13 cellular contexts compared by ENCODE assay signal in the genomic region with DNA sequence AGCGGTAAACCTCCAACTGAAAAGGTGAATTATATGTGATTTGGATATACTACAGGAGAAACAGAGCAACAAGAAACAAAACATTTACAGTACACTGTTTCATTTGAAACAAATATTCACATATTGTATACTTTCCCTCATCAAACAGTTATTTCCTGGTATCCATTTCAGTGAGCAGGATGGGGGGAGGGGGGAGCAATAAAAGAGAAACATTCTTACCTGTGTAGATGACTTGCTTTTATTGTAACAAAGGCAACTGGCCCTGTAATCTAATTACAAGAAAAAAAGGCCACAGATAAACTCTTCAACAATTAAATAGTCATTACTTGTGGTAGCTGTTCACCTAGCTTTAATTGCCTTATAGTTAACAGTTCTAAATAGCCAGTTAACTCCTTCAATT. TPM values are rescaled to one million over a fixed set of nuclear protein-coding genes. Genes with fewer than 3 reads are reported as not detected.
DNase-seq lines count a peak whose midpoint lies in the region; ATAC-seq and TF ChIP-seq lines count a peak whose summit lies in the region.
"Had no signal": no experiment of that assay in that cellular context is flagged by ENCODE, and none has a peak within 500 bp of the region (broad histone marks: within the 10 kb centered on the region; RNA-seq: fewer than 3 reads in every experiment).

No MANE protein-coding gene starts in this region.

- H3K27me3 Mint-ChIP-seq in CD4-positive, alpha-beta memory T cell, result no peaks in the 10 kb centered on the region
- H3K27me3 Mint-ChIP-seq in nephron (ENCODE audit: low read depth), result no peaks in the 10 kb centered on the region

- TF ChIP-seq EP300 in sigmoid colon (IDR thresholded peaks at IDR 0.05), result no peak

- H3K4me1 Mint-ChIP-seq in CD4-positive, alpha-beta memory T cell, result peaks cover 23 to 49% (median 35%) of the 10 kb centered on the region in 4 donors
- H3K4me1 Mint-ChIP-seq in nephron, result peaks cover 41% of the 10 kb centered on the region

- WGBS in sigmoid colon, 2 donors, result 32 to 78% methylated on average over 1 of the region's 1 CpG

- H3K4me3 ChIP-seq in CD4-positive, alpha-beta memory T cell (ENCODE audit: low read length in 2 of 2), result no peak overlapping the region
- H3K4me3 ChIP-seq in Jurkat, Clone E6-1 (ENCODE audit: low read length), result no peak overlapping the region
- no peak overlapping the region for H3K4me3 ChIP-seq in sigmoid colon
- H3K4me3 ChIP-seq: left lung had no signal

- peak overlapping the region in 7 of 8 donors; percentile 49 to 90 (median 83) for H3K4me3 Mint-ChIP-seq in CD4-positive, alpha-beta memory T cell
- H3K4me3 Mint-ChIP-seq in nephron, result peak overlapping the region in 1 of 3 experiments; percentile 24

- CTCF ChIA-PET in CD4-positive, alpha-beta memory T cell (lab: Charles Lee; ENCODE audit: partially characterized antibody), result interaction anchor here (1.1 to 18.0 kb wide), 5 partner anchors 20 to 180 kb away, joined by 3 to 299 read pairs (median 4); no protein-coding TSS in a partner anchor

- peaks cover 0 to 19% of the 10 kb centered on the region in 2 donors for H3K36me3 Mint-ChIP-seq in CD4-positive, alpha-beta memory T cell
- peaks cover 11 to 18% of the 10 kb centered on the region in 2 donors for H3K36me3 Mint-ChIP-seq in activated naive CD4-positive, alpha-beta T cell treated with anti-CD3 and anti-CD28 coated beads, Interleukin-2, amount 50 U/mL, for 72 hours
- H3K36me3 Mint-ChIP-seq in nephron (ENCODE audit: low read depth), result peaks cover 6% of the 10 kb centered on the region

- H3K4me1 ChIP-seq in CD4-positive, alpha-beta memory T cell (ENCODE audit: insufficient read depth, low read length), result peaks cover 37% of the 10 kb centered on the region
- peaks cover 0 to 15% (median 10%) of the 10 kb centered on the region in 4 donors for H3K4me1 ChIP-seq in sigmoid colon

- POLR2A ChIA-PET in CD4-positive, alpha-beta memory T cell (lab: Charles Lee; ENCODE audit: partially characterized antibody), result interaction anchor here (1.1 to 6.9 kb wide), 4 partner anchors 14 to 153 kb away, joined by 4 to 97 read pairs (median 6); no protein-coding TSS in a partner anchor

- H3K9me3 ChIP-seq in CD4-positive, alpha-beta memory T cell (ENCODE audit: control insufficient read depth in 1 of 2, low read length in 2 of 2), result no peaks in the 10 kb centered on the region
- no peaks in the 10 kb centered on the region for H3K9me3 ChIP-seq in sigmoid colon
- H3K9me3 ChIP-seq: left lung, SK-N-SH had no signal

- H3K36me3 ChIP-seq in CD4-positive, alpha-beta memory T cell (ENCODE audit: insufficient read depth, low read length), result no peaks in the 10 kb centered on the region
- H3K36me3 ChIP-seq in sigmoid colon, result no peaks in the 10 kb centered on the region
- H3K36me3 ChIP-seq: left lung had no signal

- no peak for ATAC-seq in activated naive CD4-positive, alpha-beta T cell treated with anti-CD3 and anti-CD28 coated beads, Interleukin-2, amount 50 U/mL, for 72 hours
- ATAC-seq in HG03025 (IDR thresholded peaks at IDR 0.05; ENCODE audit: low FRiP score, unreplicated experiment), result no peak
- ATAC-seq: left lung had no signal

- intact Hi-C loops in CD4-positive, alpha-beta memory T cell (cut with micrococcal nuclease), result no loop called here
- intact Hi-C loops in sigmoid colon (cut with DNase I), result no loop called here

- no peaks in the 10 kb centered on the region for H3K9me3 Mint-ChIP-seq in CD4-positive, alpha-beta memory T cell
- H3K9me3 Mint-ChIP-seq in activated naive CD4-positive, alpha-beta T cell treated with anti-CD3 and anti-CD28 coated beads, Interleukin-2, amount 50 U/mL, for 72 hours, result no peaks in the 10 kb centered on the region
- H3K9me3 Mint-ChIP-seq in nephron, result no peaks in the 10 kb centered on the region

- peak overlapping the region; percentile 42 for H3K27ac ChIP-seq in CD4-positive, alpha-beta memory T cell (ENCODE audit: low read depth, low read length)
- H3K27ac ChIP-seq in sigmoid colon, result peak overlapping the region in 1 of 4 donors; percentile 100
- H3K27ac ChIP-seq: left lung had no signal

- DNase-seq in CD4-positive, alpha-beta memory T cell, result peak in 1 of 5 donors; percentile 47
- peak; percentile 39 for DNase-seq in Jurkat, Clone E6-1 (ENCODE audit: low read depth, low spot score)
- no peak for DNase-seq in activated naive CD4-positive, alpha-beta T cell treated with anti-CD3 and anti-CD28 coated beads, Interleukin-2, amount 50 U/mL, for 72 hours (ENCODE audit: low spot score in 2 of 2)
- DNase-seq in sigmoid colon (no peak), GOT3 (lab: John Stamatoyannopoulos, UW) (no peak), NOMO-1 (lab: John Stamatoyannopoulos, UW; ENCODE audit: unreplicated experiment in 2 of 2) (no peak)
- DNase-seq: COR-L47; effector CD8-positive, alpha-beta T cell; left lung; occipital lobe; SK-N-SH had no signal

- TF ChIP-seq CTCF in nephron (IDR thresholded peaks at IDR 0.05; ENCODE audit: unreplicated experiment in 3 of 3) (no peak), sigmoid colon (IDR thresholded peaks at IDR 0.05) (no peak)

- H3K27me3 ChIP-seq in CD4-positive, alpha-beta memory T cell (ENCODE audit: insufficient read depth, low read length), result no peaks in the 10 kb centered on the region
- H3K27me3 ChIP-seq in sigmoid colon, result no peaks in the 10 kb centered on the region
- H3K27me3 ChIP-seq: left lung had no signal

- peak overlapping the region; percentile 89 to 97 (median 94) for H3K27ac Mint-ChIP-seq in CD4-positive, alpha-beta memory T cell
- H3K27ac Mint-ChIP-seq in activated naive CD4-positive, alpha-beta T cell treated with anti-CD3 and anti-CD28 coated beads, Interleukin-2, amount 50 U/mL, for 72 hours, result peak overlapping the region; percentile 70 to 91
- H3K27ac Mint-ChIP-seq in nephron, result peak overlapping the region; percentile 35 to 99 (median 37)

- no peak for TF ChIP-seq POLR2A in sigmoid colon (IDR thresholded peaks at IDR 0.05)

RNA-seq across cellular contexts. Expression of gene PPP1CB, which starts 3.9 kb away (rescaled TPM):
- total RNA-seq in CD4-positive, alpha-beta memory T cell, result 100 to 1,000 TPM; 225 to 231 TPM
- 10 to 100 TPM; 92.1 to 98.6 TPM for polyA plus RNA-seq in CD4-positive, alpha-beta memory T cell
- polyA plus RNA-seq in Jurkat, Clone E6-1 (2012; ENCODE audit: insufficient read depth, insufficient read length), result 50.8 TPM
- 100 to 1,000 TPM; 185 to 201 TPM for total RNA-seq in activated naive CD4-positive, alpha-beta T cell treated with anti-CD3 and anti-CD28 coated beads, Interleukin-2, amount 50 U/mL, for 72 hours
- total RNA-seq in sigmoid colon, result 100 to 1,000 TPM; 446 to 567 (median 515) TPM
- 100 to 1,000 TPM in 2 of 3 donors, 10 to 100 TPM in 1; 88.7 to 136 (median 112) TPM for polyA plus RNA-seq in sigmoid colon

Comparison
In these comparisons a context has a peak if more than half of its experiments do, and no peak if none do; other contexts are left out.
1. H3K27ac Mint-ChIP-seq: peak in every context shown above with its lines; median percentile 94 in CD4-positive, alpha-beta memory T cell; 80 in activated naive CD4-positive, alpha-beta T cell treated with anti-CD3 and anti-CD28 coated beads, Interleukin-2, amount 50 U/mL, for 72 hours; 37 in nephron.